In genomic region chr3:42557849-42558248, GRCh38 we compare ENCODE assay signal across 13 cellular contexts. TPM values are rescaled to one million over a fixed set of nuclear protein-coding genes. Genes with fewer than 3 reads are reported as not detected.
A peak's percentile ranks its signal among the peaks of the same experiment; 100 is the strongest.
DNase-seq lines count a peak whose midpoint lies in the region; ATAC-seq and TF ChIP-seq lines count a peak whose summit lies in the region.
"Had no signal": no experiment of that assay in that cellular context is flagged by ENCODE, and none has a peak within 500 bp of the region (broad histone marks: within the 10 kb centered on the region; RNA-seq: fewer than 3 reads in every experiment).

No MANE protein-coding gene starts in this region.

- H3K36me3 Mint-ChIP-seq in activated CD4-positive, alpha-beta T cell treated with anti-CD3 and anti-CD28 coated beads, Interleukin-2, amount 10 ng/mL, durations not matched to agents 7 days and 5 days (ENCODE audit: low read depth) = peaks cover 62% of the 10 kb centered on the region

- peaks cover 34 to 52% of the 10 kb centered on the region in 2 donors for H3K36me3 ChIP-seq in lung (ENCODE audit: control insufficient read depth in 2 of 2, insufficient read depth in 2 of 2, low read length in 2 of 2)
- peaks cover 20 to 100% of the 10 kb centered on the region in 2 donors for H3K36me3 ChIP-seq in psoas muscle (ENCODE audit: insufficient read depth in 1 of 2, low read depth in 1 of 2)
- peaks cover 13% of the 10 kb centered on the region for H3K36me3 ChIP-seq in MM.1S (replicated peaks; ENCODE audit: insufficient read depth, low read length)

- DNase-seq in activated CD4-positive, alpha-beta T cell treated with anti-CD3 and anti-CD28 coated beads, Interleukin-2, amount 10 ng/mL, durations not matched to agents 7 days and 5 days = peak; percentile 62
- DNase-seq in activated CD4-positive, alpha-beta T cell treated with anti-CD3 and anti-CD28 coated beads, Interleukin-2, amount 50 U/mL, for 4 hours = no peak
- DNase-seq in KBM-7 = peak; percentile 30
- DNase-seq in T-helper 22 cell (ENCODE audit: low read depth) = peak; percentile 10
- DNase-seq in lung (ENCODE audit: low spot score) = no peak
- DNase-seq in psoas muscle = no peak
- DNase-seq in MM.1S = no peak
- no peak for DNase-seq in activated T-cell treated with anti-CD3 and anti-CD28 coated beads, Interleukin-2, amount 50 U/mL, for 48 hours
- DNase-seq: KG1; midbrain; stimulated activated CD8-positive, alpha-beta memory T cell treated with anti-CD3 and anti-CD28 coated beads, Interleukin-4, amount 100 ng/mL, for 48 hours had no signal

- H2AFZ ChIP-seq in MM.1S (ENCODE audit: low read length) = no peak overlapping the region

- TF ChIP-seq CTCF in lung (IDR thresholded peaks at IDR 0.05; ENCODE audit: control extremely low read depth, extremely low read depth) = peak; percentile 54
- no peak for TF ChIP-seq CTCF in psoas muscle (IDR thresholded peaks at IDR 0.05)
- no peak for TF ChIP-seq CTCF in MM.1S (IDR thresholded peaks at IDR 0.05; ENCODE audit: low read length)

- no peaks in the 10 kb centered on the region for H3F3A ChIP-seq in MM.1S (ENCODE audit: insufficient read depth, low read length)

- no peaks in the 10 kb centered on the region for H3K27me3 Mint-ChIP-seq in activated CD4-positive, alpha-beta T cell treated with anti-CD3 and anti-CD28 coated beads, Interleukin-2, amount 10 ng/mL, durations not matched to agents 7 days and 5 days

- H3K4me3 ChIP-seq in lung (no peak overlapping the region), psoas muscle (no peak overlapping the region), MM.1S (ENCODE audit: low read length) (no peak overlapping the region)
- H3K4me3 ChIP-seq: skin epidermis had no signal

- H3K4me3 Mint-ChIP-seq in activated CD4-positive, alpha-beta T cell treated with anti-CD3 and anti-CD28 coated beads, Interleukin-2, amount 10 ng/mL, durations not matched to agents 7 days and 5 days = no peak overlapping the region

- no peaks in the 10 kb centered on the region for H4K20me1 ChIP-seq in MM.1S (ENCODE audit: insufficient read depth, low read length)

- in situ Hi-C loops in KBM-7 (cut with MboI; ENCODE audit: low pct_unique_long_range_greater_than_20kb, low sequenced_read_pairs) = no loop called here

- no peaks in the 10 kb centered on the region for H3K9me2 ChIP-seq in MM.1S (replicated peaks; ENCODE audit: insufficient read depth, low read length)

- ATAC-seq in lung (ENCODE audit: insufficient read depth, low FRiP score) (no peak), psoas muscle (no peak)
- ATAC-seq: Right ventricle myocardium inferior had no signal

- peaks cover 36% of the 10 kb centered on the region for H3K4me1 Mint-ChIP-seq in activated CD4-positive, alpha-beta T cell treated with anti-CD3 and anti-CD28 coated beads, Interleukin-2, amount 10 ng/mL, durations not matched to agents 7 days and 5 days

- no peaks in the 10 kb centered on the region for H3K4me1 ChIP-seq in lung (ENCODE audit: control insufficient read depth in 2 of 2, insufficient read depth in 2 of 2, low read length in 2 of 2)
- no peaks in the 10 kb centered on the region for H3K4me1 ChIP-seq in psoas muscle
- H3K4me1 ChIP-seq in MM.1S (ENCODE audit: low read length) = 0 out of 2 replicates have a peak, but pooled peaks cover 7% of the 10 kb centered on the region

- no peaks in the 10 kb centered on the region for H3K79me2 ChIP-seq in MM.1S (ENCODE audit: low read length)

- H3K27me3 ChIP-seq in lung (ENCODE audit: control insufficient read depth, insufficient read depth) (no peaks in the 10 kb centered on the region), psoas muscle (ENCODE audit: insufficient read depth in 3 of 3, low read length in 2 of 3) (no peaks in the 10 kb centered on the region), MM.1S (replicated peaks; ENCODE audit: insufficient read depth, low read length) (no peaks in the 10 kb centered on the region)

- no peak overlapping the region for H3K9ac ChIP-seq in MM.1S (ENCODE audit: low read length)

- CTCF ChIA-PET in activated CD4-positive, alpha-beta T cell treated with anti-CD3 and anti-CD28 coated beads, Interleukin-2, amount 10 ng/mL, durations not matched to agents 7 days and 5 days (lab: Charles Lee) = interaction anchor here (0.7 kb wide), 1 partner anchor 246 kb away, joined by 5 read pairs; the partner anchor contains the start of gene HIGD1A

- H3K9me3 Mint-ChIP-seq in activated CD4-positive, alpha-beta T cell treated with anti-CD3 and anti-CD28 coated beads, Interleukin-2, amount 10 ng/mL, durations not matched to agents 7 days and 5 days = no peaks in the 10 kb centered on the region

- peak overlapping the region; percentile 62 for H3K27ac Mint-ChIP-seq in activated CD4-positive, alpha-beta T cell treated with anti-CD3 and anti-CD28 coated beads, Interleukin-2, amount 10 ng/mL, durations not matched to agents 7 days and 5 days

- H3K27ac ChIP-seq in lung (ENCODE audit: low read depth in 1 of 2, low read length in 1 of 2) = no peak overlapping the region
- no peak overlapping the region for H3K27ac ChIP-seq in psoas muscle
- H3K27ac ChIP-seq in MM.1S (ENCODE audit: low read length) = no peak overlapping the region

- intact Hi-C loops in psoas muscle (cut with DNase I) = no loop called here

- H3K9me3 ChIP-seq in lung (ENCODE audit: control insufficient read depth in 2 of 2, insufficient read depth in 1 of 2, low read length in 1 of 2) = no peaks in the 10 kb centered on the region
- H3K9me3 ChIP-seq in psoas muscle = no peaks in the 10 kb centered on the region
- H3K9me3 ChIP-seq in MM.1S (replicated peaks; ENCODE audit: insufficient read depth, low read length) = no peaks in the 10 kb centered on the region

- POLR2A ChIA-PET in activated CD4-positive, alpha-beta T cell treated with anti-CD3 and anti-CD28 coated beads, Interleukin-2, amount 10 ng/mL, durations not matched to agents 7 days and 5 days (lab: Charles Lee) = no interaction called here

- H3K4me2 ChIP-seq in MM.1S (ENCODE audit: low read depth, low read length) = no peak overlapping the region

RNA-seq across cellular contexts. Expression of gene SEC22C, which starts 23.9 kb away (rescaled TPM):
- 10 to 100 TPM; 56.0 to 58.9 TPM for total RNA-seq in activated CD4-positive, alpha-beta T cell treated with anti-CD3 and anti-CD28 coated beads, Interleukin-2, amount 10 ng/mL, durations not matched to agents 7 days and 5 days
- total RNA-seq in lung (10 to 100 TPM; 35.1 to 61.4 TPM), psoas muscle (10 to 100 TPM; 13.0 to 31.0 (median 15.5) TPM)
- polyA plus RNA-seq in lung (10 to 100 TPM; 23.3 to 34.8 TPM), psoas muscle (10 to 100 TPM; 11.2 to 46.8 (median 15.5) TPM)

RNA-seq across cellular contexts. Expression of gene SS18L2, which starts 32.8 kb away (rescaled TPM):
- 10 to 100 TPM; 48.9 to 63.6 TPM for total RNA-seq in activated CD4-positive, alpha-beta T cell treated with anti-CD3 and anti-CD28 coated beads, Interleukin-2, amount 10 ng/mL, durations not matched to agents 7 days and 5 days
- total RNA-seq in lung (10 to 100 TPM; 14.0 to 20.3 TPM), psoas muscle (10 to 100 TPM in 1 of 4 donors, 1 to 10 TPM in 3; 8.2 to 11.2 (median 9.5) TPM)
- polyA plus RNA-seq in lung (10 to 100 TPM; 30.3 to 65.7 TPM), psoas muscle (10 to 100 TPM; 16.8 to 31.6 (median 20.1) TPM)

RNA-seq across cellular contexts. Expression of gene NKTR, which starts 42.6 kb away (rescaled TPM):
- 100 to 1,000 TPM in 1 of 2 experiments, 10 to 100 TPM in 1; 96.4 to 106 TPM for total RNA-seq in activated CD4-positive, alpha-beta T cell treated with anti-CD3 and anti-CD28 coated beads, Interleukin-2, amount 10 ng/mL, durations not matched to agents 7 days and 5 days
- total RNA-seq in lung = 100 to 1,000 TPM in 1 of 2 donors, 10 to 100 TPM in 1; 67.7 to 291 TPM
- polyA plus RNA-seq in lung = 10 to 100 TPM; 15.3 to 38.1 TPM
- total RNA-seq in psoas muscle = 10 to 100 TPM; 12.9 to 23.0 (median 17.6) TPM
- polyA plus RNA-seq in psoas muscle = 10 to 100 TPM in 2 of 3 donors, 1 to 10 TPM in 1; 9.0 to 14.1 (median 11.1) TPM

RNA-seq across cellular contexts. Expression of gene VIPR1, which starts 55.4 kb away (rescaled TPM):
- total RNA-seq in activated CD4-positive, alpha-beta T cell treated with anti-CD3 and anti-CD28 coated beads, Interleukin-2, amount 10 ng/mL, durations not matched to agents 7 days and 5 days = 10 to 100 TPM; 19.9 to 21.3 TPM
- total RNA-seq in lung (10 to 100 TPM; 24.8 to 77.0 TPM), psoas muscle (1 to 10 TPM in 2 of 4 donors, under 1 TPM in 2; 0.37 to 1.8 (median 1.0) TPM)
- polyA plus RNA-seq in lung (10 to 100 TPM; 52.9 to 89.8 TPM), psoas muscle (under 1 TPM; 0.28 to 0.95 (median 0.69) TPM)

Comparison
In these comparisons a context has a peak if more than half of its experiments do, and no peak if none do; other contexts are left out.
1. DNase-seq: peak in activated CD4-positive, alpha-beta T cell treated with anti-CD3 and anti-CD28 coated beads, Interleukin-2, amount 10 ng/mL, durations not matched to agents 7 days and 5 days (single experiment), KBM-7 (single experiment) and T-helper 22 cell (single experiment); none in activated CD4-positive, alpha-beta T cell treated with anti-CD3 and anti-CD28 coated beads, Interleukin-2, amount 50 U/mL, for 4 hours (0 of 2), lung (single experiment), psoas muscle (0 of 2), MM.1S (single experiment) and activated T-cell treated with anti-CD3 and anti-CD28 coated beads, Interleukin-2, amount 50 U/mL, for 48 hours (0 of 2).